24 cellular contexts compared by ENCODE assay signal in genomic region chr18:3118195-3119010, GRCh38.
DNase-seq lines count a peak whose midpoint lies in the region; ATAC-seq, FAIRE-seq and TF ChIP-seq lines count a peak whose summit lies in the region.
"Had no signal": no experiment of that assay in that cellular context is flagged by ENCODE, and none has a peak within 500 bp of the region (broad histone marks: within the 10 kb centered on the region; RNA-seq: fewer than 3 reads in every experiment).

No MANE protein-coding gene starts in this region.

- CTCF ChIA-PET in A549 (lab: Yijun Ruan, JAX), result interaction anchor here (2.8 kb wide), 1 partner anchor 10 kb away, joined by 16 read pairs; no protein-coding TSS in a partner anchor
- CTCF ChIA-PET in WTC11 (lab: Charles Lee), result interaction anchor here (1.7 to 3.0 kb wide), 2 partner anchors 11 to 55 kb away, joined by 4 to 21 read pairs; no protein-coding TSS in a partner anchor

- no peaks in the 10 kb centered on the region for H3K79me2 ChIP-seq in keratinocyte (ENCODE audit: control insufficient read depth, insufficient read depth, low read length)

- no peak overlapping the region for H2AFZ ChIP-seq in keratinocyte (ENCODE audit: control insufficient read depth, low read length)

- H3K27ac Mint-ChIP-seq in WTC11, result 0 out of 2 replicates have a peak overlapping the region, but pooled peaks have one; percentile 13
- peak overlapping the region; percentile 46 for H3K27ac Mint-ChIP-seq in nephron progenitor cell
- H3K27ac Mint-ChIP-seq: activated T-cell treated with anti-CD3 and anti-CD28 coated beads, Interleukin-2, amount 50 U/mL, for 24 hours; naive B cell had no signal

- H3K4me1 Mint-ChIP-seq in WTC11 (peaks cover 19% of the 10 kb centered on the region), nephron progenitor cell (peaks cover 40% of the 10 kb centered on the region)
- H3K4me1 Mint-ChIP-seq: central memory CD8-positive, alpha-beta T cell had no signal

- ATAC-seq in A549, result peak; percentile 30 to 31; a peak in 3 of 6 replicates
- ATAC-seq in WTC11, result no peak
- ATAC-seq in GM18867 (IDR thresholded peaks at IDR 0.05; ENCODE audit: unreplicated experiment), result no peak

- no peak for TF ChIP-seq RAD21 in A549 (conservative IDR thresholded peaks at IDR 0.05 in 1 of 2, IDR thresholded peaks at IDR 0.05 in 1 of 2)

- H3K27me3 Mint-ChIP-seq in WTC11 (ENCODE audit: low read depth) (peaks cover 26% of the 10 kb centered on the region), nephron progenitor cell (ENCODE audit: low read depth, poor library complexity) (peaks cover 4% of the 10 kb centered on the region)
- H3K27me3 Mint-ChIP-seq: activated T-cell treated with anti-CD3 and anti-CD28 coated beads, Interleukin-2, amount 50 U/mL, for 24 hours; central memory CD8-positive, alpha-beta T cell; naive B cell had no signal

- H3K9me3 ChIP-seq in A549 (no peaks in the 10 kb centered on the region), keratinocyte (ENCODE audit: control insufficient read depth, low read depth, low read length) (no peaks in the 10 kb centered on the region)
- H3K9me3 ChIP-seq: BLaER1, testis had no signal

- no peak for TF ChIP-seq EP300 in A549 (IDR thresholded peaks at IDR 0.05)

- no peaks in the 10 kb centered on the region for H3K9me1 ChIP-seq in keratinocyte (ENCODE audit: control insufficient read depth, extremely low read depth, insufficient read depth, low read length)

- dilution Hi-C loops in keratinocyte (cut with MboI; ENCODE audit: extremely low pct_ligation_motif_present, low sequenced_read_pairs), result no loop called here

- no peak for TF ChIP-seq POLR2A in A549 (IDR thresholded peaks at IDR 0.05; ENCODE audit: low read length)

- H3K36me3 Mint-ChIP-seq in WTC11 (no peaks in the 10 kb centered on the region), nephron progenitor cell (ENCODE audit: low read depth) (no peaks in the 10 kb centered on the region)

- FAIRE-seq in A549 (lab: Jason Lieb, UNC), result no peak
- no peak for FAIRE-seq in keratinocyte (lab: Jason Lieb, UNC)
- FAIRE-seq: astrocyte had no signal

- H3K4me1 ChIP-seq in A549 (peaks cover 34% of the 10 kb centered on the region), keratinocyte (ENCODE audit: control insufficient read depth, extremely low read depth, insufficient read depth, low read length) (peaks cover 6% of the 10 kb centered on the region)
- H3K4me1 ChIP-seq: testis had no signal

- WGBS in A549 (ENCODE audit: missing lambda C conversion rate), result 75% methylated on average over 10 of the region's 10 CpGs

- H3K9ac ChIP-seq in keratinocyte (ENCODE audit: control insufficient read depth, extremely low read depth, insufficient read depth, low read length), result peak overlapping the region; percentile 10
- H3K9ac ChIP-seq: BLaER1 had no signal

- no peaks in the 10 kb centered on the region for H3K27me3 ChIP-seq in keratinocyte (ENCODE audit: control insufficient read depth, extremely low read depth, insufficient read depth, low read length)
- H3K27me3 ChIP-seq: BLaER1, testis had no signal

- POLR2A ChIA-PET in A549 (lab: Yijun Ruan, JAX), result no interaction called here
- POLR2A ChIA-PET in WTC11 (lab: Charles Lee), result interaction anchor here (0.6 to 0.9 kb wide), 2 partner anchors 15 to 42 kb away, joined by 3 to 5 read pairs; no protein-coding TSS in a partner anchor

- TF ChIP-seq CTCF in A549 (IDR thresholded peaks at IDR 0.05) (no peak), WTC11 (IDR thresholded peaks at IDR 0.05) (no peak), keratinocyte (optimal IDR thresholded peaks at IDR 0.05 in 1 of 3, IDR thresholded peaks at IDR 0.05 in 1 of 3, conservative IDR thresholded peaks at IDR 0.05 in 1 of 3; ENCODE audit: extremely low read depth in 1 of 3, insufficient read depth in 2 of 3, low read length in 3 of 3) (no peak), nephron progenitor cell (IDR thresholded peaks at IDR 0.05) (no peak)

- H3K36me3 ChIP-seq in keratinocyte (ENCODE audit: control insufficient read depth in 2 of 2, extremely low read depth in 1 of 2, insufficient read depth in 2 of 2, low read length in 2 of 2), result no peaks in the 10 kb centered on the region
- H3K36me3 ChIP-seq: BLaER1 had no signal

- peak overlapping the region; percentile 67 for H3K4me2 ChIP-seq in A549
- peak overlapping the region; percentile 16 for H3K4me2 ChIP-seq in keratinocyte (ENCODE audit: control insufficient read depth, extremely low read depth, insufficient read depth, low read depth, low read length)
- H3K4me2 ChIP-seq: BLaER1 had no signal

- no peaks in the 10 kb centered on the region for H4K20me1 ChIP-seq in keratinocyte (ENCODE audit: control insufficient read depth, extremely low read depth, insufficient read depth, low read length)
- H4K20me1 ChIP-seq: BLaER1 had no signal

- H3K27ac ChIP-seq in A549 (peak overlapping the region; percentile 70 to 76), keratinocyte (ENCODE audit: control insufficient read depth, insufficient read depth, low read length) (no peak overlapping the region)
- H3K27ac ChIP-seq: BLaER1, testis, VCaP had no signal

- H3K4me3 ChIP-seq in A549, result no peak overlapping the region
- H3K4me3 ChIP-seq in keratinocyte (ENCODE audit: control insufficient read depth in 2 of 3, extremely low read depth in 1 of 3, insufficient read depth in 2 of 3, low read depth in 1 of 3, low read length in 3 of 3), result no peak overlapping the region
- H3K4me3 ChIP-seq: BLaER1, testis had no signal

- H3K4me3 Mint-ChIP-seq in WTC11 (no peak overlapping the region), nephron progenitor cell (no peak overlapping the region)
- H3K4me3 Mint-ChIP-seq: activated T-cell treated with anti-CD3 and anti-CD28 coated beads, Interleukin-2, amount 50 U/mL, for 24 hours; central memory CD8-positive, alpha-beta T cell; naive B cell had no signal

- DNase-seq in A549 (ENCODE audit: low read depth in 1 of 2, low spot score in 1 of 2) (no peak), WTC11 (ENCODE audit: low spot score) (no peak), keratinocyte (ENCODE audit: low read depth, low spot score) (no peak), nephron progenitor cell (no peak), DMS 273 (lab: John Stamatoyannopoulos, UW; ENCODE audit: unreplicated experiment) (no peak), hepatic stellate cell (ENCODE audit: low spot score) (no peak), GF-D8 (lab: John Stamatoyannopoulos, UW) (no peak)
- DNase-seq: activated CD4-positive, alpha-beta T cell treated with anti-CD3 and anti-CD28 coated beads for 48 hours; activated gamma-delta T cell; activated T-cell treated with anti-CD3 and anti-CD28 coated beads, Interleukin-2, amount 50 U/mL, for 24 hours; GOT3; IMR-90; naive B cell; NCI-H187; nucleus accumbens; stimulated activated naive CD4-positive, alpha-beta T cell treated with Interleukin-2 at 50 U/mL for 16 hours; SW 1271; T-helper 9 cell; testis had no signal

- H3K9me3 Mint-ChIP-seq in WTC11 (no peaks in the 10 kb centered on the region), nephron progenitor cell (peaks cover 6% of the 10 kb centered on the region)
- H3K9me3 Mint-ChIP-seq: activated T-cell treated with anti-CD3 and anti-CD28 coated beads, Interleukin-2, amount 50 U/mL, for 24 hours; central memory CD8-positive, alpha-beta T cell; naive B cell had no signal

TF ChIP-seq in A549, 52 proteins besides CTCF, POLR2A, EP300 and RAD21:
- no peak for TF ChIP-seq KDM1A (IDR thresholded peaks at IDR 0.05; ENCODE audit: low read depth)
- TF ChIP-seq JUNB (IDR thresholded peaks at IDR 0.05), result no peak
- no peak for TF ChIP-seq CBX8 (IDR thresholded peaks at IDR 0.05)
- no peak for TF ChIP-seq PHF8 (IDR thresholded peaks at IDR 0.05; ENCODE audit: borderline replicate concordance, low read depth)
- TF ChIP-seq HOXB5 (CRISPR knock-in tag; IDR thresholded peaks at IDR 0.05), result no peak
- no peak for TF ChIP-seq NPAS2 (CRISPR knock-in tag; IDR thresholded peaks at IDR 0.05; ENCODE audit: borderline replicate concordance)

TF ChIP-seq in WTC11, 78 proteins besides CTCF, POLR2A, EP300 and RAD21 (continues in another document):
- TF ChIP-seq AR (CRISPR knock-in tag; IDR thresholded peaks at IDR 0.05) (no peak), ZNF121 (CRISPR knock-in tag; IDR thresholded peaks at IDR 0.05) (no peak), CBFB (CRISPR knock-in tag; IDR thresholded peaks at IDR 0.05; ENCODE audit: low read depth) (no peak), PREB (CRISPR knock-in tag; IDR thresholded peaks at IDR 0.05; ENCODE audit: borderline replicate concordance) (no peak)

Comparison
In these comparisons a context has a peak if more than half of its experiments do, and no peak if none do; other contexts are left out.
1. ATAC-seq: peak in A549 (2 of 2); none in WTC11 (single experiment) and GM18867 (single experiment).